Comparison of ENCODE assay signal across 1 cellular context in the genomic region with DNA sequence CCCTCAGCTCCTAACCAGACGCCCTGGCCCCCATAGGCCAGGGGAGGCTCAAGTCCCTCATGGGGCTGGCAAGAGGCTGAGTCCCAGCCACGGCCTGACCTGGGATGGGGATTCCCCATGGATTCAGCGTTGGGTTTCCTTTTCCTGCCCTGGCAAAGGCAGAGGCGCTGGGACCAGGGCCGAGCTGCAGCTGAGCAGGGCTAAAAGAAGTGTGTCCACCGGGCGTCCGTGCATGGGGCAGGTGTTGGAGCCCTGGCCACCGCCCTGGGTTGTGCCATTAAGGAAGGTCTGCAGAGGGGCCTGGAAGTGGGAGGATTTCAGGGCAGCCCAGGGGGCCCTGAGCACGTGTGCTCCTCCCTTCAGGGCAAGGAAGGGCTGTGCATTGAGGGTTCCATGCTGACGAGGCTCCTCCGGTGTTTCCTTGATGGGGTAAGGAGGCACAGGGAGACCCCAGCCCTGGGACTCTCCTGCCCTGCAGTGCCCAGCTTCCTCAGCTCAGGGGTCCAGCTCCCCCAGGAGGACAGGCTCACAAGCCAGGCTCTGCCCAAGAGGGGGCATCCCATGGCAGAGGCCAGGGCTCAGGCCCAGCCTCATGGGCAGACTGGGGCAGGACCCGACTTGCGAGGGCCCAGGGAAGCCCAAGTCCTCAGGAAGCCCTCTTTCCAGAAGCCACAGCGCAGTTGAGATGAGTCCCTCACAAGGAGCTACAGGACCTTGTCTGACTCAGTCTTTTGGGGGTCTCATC.
TF ChIP-seq lines count a peak whose summit lies in the region.

No MANE protein-coding gene starts in this region.

TF ChIP-seq in H1, 55 proteins besides CTCF, POLR2A, EP300 and RAD21:
- TF ChIP-seq JUN (IDR thresholded peaks at IDR 0.05; ENCODE audit: low read depth, low read length) (no peak), CREB1 (IDR thresholded peaks at IDR 0.05) (no peak), RBBP5 (IDR thresholded peaks at IDR 0.05; ENCODE audit: borderline replicate concordance, low read depth, low read length) (no peak), JUND (IDR thresholded peaks at IDR 0.05; ENCODE audit: low read length) (no peak), NRF1 (IDR thresholded peaks at IDR 0.05; ENCODE audit: low read depth, low read length) (no peak), ZNF274 (IDR thresholded peaks at IDR 0.05; ENCODE audit: borderline replicate concordance, extremely low read depth, low read length) (no peak), RXRA (IDR thresholded peaks at IDR 0.05; ENCODE audit: insufficient read depth, low read depth, low read length) (no peak), NANOG (IDR thresholded peaks at IDR 0.05; ENCODE audit: insufficient read depth, low read depth, low read length, poor library complexity, severe bottlenecking) (no peak), SP4 (IDR thresholded peaks at IDR 0.05; ENCODE audit: low read length) (no peak)
- TF ChIP-seq, protein P1, sequence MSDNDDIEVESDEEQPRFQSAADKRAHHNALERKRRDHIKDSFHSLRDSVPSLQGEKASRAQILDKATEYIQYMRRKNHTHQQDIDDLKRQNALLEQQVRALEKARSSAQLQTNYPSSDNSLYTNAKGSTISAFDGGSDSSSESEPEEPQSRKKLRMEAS (IDR thresholded peaks at IDR 0.05), result no peak
- TF ChIP-seq, protein P2, sequence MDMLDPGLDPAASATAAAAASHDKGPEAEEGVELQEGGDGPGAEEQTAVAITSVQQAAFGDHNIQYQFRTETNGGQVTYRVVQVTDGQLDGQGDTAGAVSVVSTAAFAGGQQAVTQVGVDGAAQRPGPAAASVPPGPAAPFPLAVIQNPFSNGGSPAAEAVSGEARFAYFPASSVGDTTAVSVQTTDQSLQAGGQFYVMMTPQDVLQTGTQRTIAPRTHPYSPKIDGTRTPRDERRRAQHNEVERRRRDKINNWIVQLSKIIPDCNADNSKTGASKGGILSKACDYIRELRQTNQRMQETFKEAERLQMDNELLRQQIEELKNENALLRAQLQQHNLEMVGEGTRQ (IDR thresholded peaks at IDR 0.05; ENCODE audit: low read length), result no peak
